In the genomic region with DNA sequence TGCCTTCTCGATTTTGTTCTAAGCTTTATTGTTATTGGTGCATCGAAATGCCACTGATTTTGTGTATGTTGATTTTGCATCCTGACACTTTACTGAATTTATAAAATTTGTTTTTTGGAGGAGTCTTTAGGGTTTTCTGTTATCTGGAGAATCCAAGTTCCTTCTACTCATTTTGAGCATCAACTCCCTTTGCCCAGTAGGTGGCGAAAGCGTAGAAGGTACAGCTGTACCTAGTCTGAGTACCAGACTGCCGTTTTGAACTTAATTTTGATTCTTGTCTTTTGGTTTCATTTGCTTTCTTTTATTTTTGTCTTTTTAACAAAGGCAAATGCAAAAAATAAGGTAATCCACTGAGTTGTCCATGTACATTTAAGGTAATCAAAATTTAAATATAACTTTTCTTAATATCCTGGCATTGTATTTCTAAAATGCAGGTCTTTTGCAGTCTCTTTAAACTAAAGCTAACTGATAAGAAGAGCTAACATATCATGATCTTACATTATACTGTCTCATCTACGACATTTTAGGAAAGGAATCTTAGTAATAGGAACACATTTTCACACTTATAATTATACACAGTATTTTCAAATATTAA, we compare ENCODE assay signal across 8 cellular contexts.
DNase-seq lines count a peak whose midpoint lies in the region; ATAC-seq and TF ChIP-seq lines count a peak whose summit lies in the region.

No MANE protein-coding gene starts in this region.

- ATAC-seq in heart left ventricle (peak in 2 of 4 donors; percentile 51 to 69), Right ventricle myocardium inferior (no peak), GM23338 (peak; percentile 74), GM19328 (IDR thresholded peaks at IDR 0.05; ENCODE audit: unreplicated experiment) (no peak)

- peak; percentile 49 to 78 (median 64) for TF ChIP-seq CTCF in heart left ventricle (IDR thresholded peaks at IDR 0.05)
- TF ChIP-seq CTCF in GM23338 (conservative IDR thresholded peaks at IDR 0.05; ENCODE audit: low read depth in 2 of 2): peak; percentile 86 to 92
- TF ChIP-seq CTCF in epithelial cell of proximal tubule (conservative IDR thresholded peaks at IDR 0.05; ENCODE audit: low read depth, low read length): peak; percentile 94
- TF ChIP-seq CTCF in nephron progenitor cell (IDR thresholded peaks at IDR 0.05): peak; percentile 84

- H3K9me3 ChIP-seq in heart left ventricle: no peaks in the 10 kb centered on the region
- no peaks in the 10 kb centered on the region for H3K9me3 ChIP-seq in MG63

- H3K79me2 ChIP-seq in GM23338 (replicated peaks; ENCODE audit: insufficient read depth): no peaks in the 10 kb centered on the region

- H3K27ac ChIP-seq in heart left ventricle: no peak overlapping the region
- H3K27ac ChIP-seq in GM23338 (ENCODE audit: low read depth): no peak overlapping the region

- H2AFZ ChIP-seq in GM23338: no peak overlapping the region

- intact Hi-C loops in heart left ventricle (cut with DNase I) (loop anchor here in 7 of 10 donors (2.0 to 10.0 kb wide), 4 partner anchors 469 to 1135 kb away; a partner anchor contains a TSS), Right ventricle myocardium inferior (cut with DNase I) (loop anchor here (5.0 to 10.0 kb wide), 2 partner anchors 643 to 1135 kb away; no protein-coding TSS in a partner anchor)

- H3K36me3 ChIP-seq in heart left ventricle (no peaks in the 10 kb centered on the region), GM23338 (ENCODE audit: insufficient read depth) (no peaks in the 10 kb centered on the region), MG63 (no peaks in the 10 kb centered on the region)

- H3K27me3 Mint-ChIP-seq in GM23338 (ENCODE audit: insufficient read depth, low read depth, poor library complexity): peaks cover 6% of the 10 kb centered on the region
- H3K27me3 Mint-ChIP-seq in nephron progenitor cell (ENCODE audit: low read depth, poor library complexity): peaks cover 2% of the 10 kb centered on the region

- no peak overlapping the region for H3K27ac Mint-ChIP-seq in GM23338
- H3K27ac Mint-ChIP-seq in nephron progenitor cell: no peak overlapping the region

- no peak for TF ChIP-seq POLR2A in heart left ventricle (IDR thresholded peaks at IDR 0.05)

- H3K9me3 Mint-ChIP-seq in GM23338 (no peaks in the 10 kb centered on the region), nephron progenitor cell (no peaks in the 10 kb centered on the region)

- 4 to 8% (median 7%) methylated on average over 6 of the region's 6 CpGs for WGBS in heart left ventricle, 4 donors

- H3F3A ChIP-seq in GM23338 (replicated peaks; ENCODE audit: low read depth): no peaks in the 10 kb centered on the region

- DNase-seq in heart left ventricle: peak in 2 of 5 donors; percentile 25 to 29
- no peak for DNase-seq in Right ventricle myocardium inferior (ENCODE audit: missing footprints)
- DNase-seq in GM23338 (ENCODE audit: low spot score): peak; percentile 86
- peak; percentile 19 for DNase-seq in MG63
- peak; percentile 64 for DNase-seq in SKM-1 (lab: John Stamatoyannopoulos, UW; ENCODE audit: unreplicated experiment)
- DNase-seq in epithelial cell of proximal tubule (ENCODE audit: low read depth): no peak
- peak; percentile 55 for DNase-seq in nephron progenitor cell

- H3K4me1 Mint-ChIP-seq in GM23338 (peaks cover 13% of the 10 kb centered on the region), nephron progenitor cell (peaks cover 2% of the 10 kb centered on the region)

- H3K4me2 ChIP-seq in GM23338: no peak overlapping the region

- H3K4me1 ChIP-seq in heart left ventricle: no peaks in the 10 kb centered on the region
- H3K4me1 ChIP-seq in GM23338 (ENCODE audit: insufficient read depth): peaks cover 8% of the 10 kb centered on the region

- H3K4me3 Mint-ChIP-seq in GM23338 (no peak overlapping the region), nephron progenitor cell (no peak overlapping the region)

- H3K36me3 Mint-ChIP-seq in GM23338 (ENCODE audit: low read depth) (no peaks in the 10 kb centered on the region), nephron progenitor cell (ENCODE audit: low read depth) (no peaks in the 10 kb centered on the region)

- peaks cover 0 to 19% (median 3%) of the 10 kb centered on the region in 9 donors for H3K27me3 ChIP-seq in heart left ventricle
- no peaks in the 10 kb centered on the region for H3K27me3 ChIP-seq in GM23338 (ENCODE audit: insufficient read depth)
- H3K27me3 ChIP-seq in MG63: no peaks in the 10 kb centered on the region

- H3K4me3 ChIP-seq in heart left ventricle: no peak overlapping the region
- H3K4me3 ChIP-seq in GM23338: no peak overlapping the region
- no peak overlapping the region for H3K4me3 ChIP-seq in MG63
- no peak overlapping the region for H3K4me3 ChIP-seq in epithelial cell of proximal tubule (ENCODE audit: low read depth, low read length)

- H4K20me1 ChIP-seq in GM23338 (replicated peaks; ENCODE audit: insufficient read depth): no peaks in the 10 kb centered on the region

- no peaks in the 10 kb centered on the region for H3K9me2 ChIP-seq in GM23338 (ENCODE audit: insufficient read depth)

TF ChIP-seq in GM23338, 12 proteins besides CTCF, POLR2A, EP300 and RAD21 (continues in another document):
- TF ChIP-seq POLR2AphosphoS5 (IDR thresholded peaks at IDR 0.05; ENCODE audit: low read depth) (no peak), CREB1 (CRISPR knock-in tag; IDR thresholded peaks at IDR 0.05; ENCODE audit: low read depth) (no peak), NANOG (IDR thresholded peaks at IDR 0.05; ENCODE audit: borderline replicate concordance) (no peak), STAT1 (IDR thresholded peaks at IDR 0.05; ENCODE audit: unreplicated experiment) (no peak), EZH2 (IDR thresholded peaks at IDR 0.05; ENCODE audit: low read depth, unreplicated experiment) (no peak), EZH2phosphoT487 (IDR thresholded peaks at IDR 0.05; ENCODE audit: unreplicated experiment) (no peak), ZNF114 (CRISPR knock-in tag; IDR thresholded peaks at IDR 0.05) (no peak)
- TF ChIP-seq, protein P1, sequence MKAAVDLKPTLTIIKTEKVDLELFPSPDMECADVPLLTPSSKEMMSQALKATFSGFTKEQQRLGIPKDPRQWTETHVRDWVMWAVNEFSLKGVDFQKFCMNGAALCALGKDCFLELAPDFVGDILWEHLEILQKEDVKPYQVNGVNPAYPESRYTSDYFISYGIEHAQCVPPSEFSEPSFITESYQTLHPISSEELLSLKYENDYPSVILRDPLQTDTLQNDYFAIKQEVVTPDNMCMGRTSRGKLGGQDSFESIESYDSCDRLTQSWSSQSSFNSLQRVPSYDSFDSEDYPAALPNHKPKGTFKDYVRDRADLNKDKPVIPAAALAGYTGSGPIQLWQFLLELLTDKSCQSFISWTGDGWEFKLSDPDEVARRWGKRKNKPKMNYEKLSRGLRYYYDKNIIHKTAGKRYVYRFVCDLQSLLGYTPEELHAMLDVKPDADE (IDR thresholded peaks at IDR 0.05): no peak

Comparison
In these comparisons a context has a peak if more than half of its experiments do, and no peak if none do; other contexts are left out.
1. DNase-seq: peak in GM23338 (single experiment), MG63 (single experiment), SKM-1 (single experiment) and nephron progenitor cell (single experiment); none in Right ventricle myocardium inferior (single experiment) and epithelial cell of proximal tubule (single experiment).
2. Peak in every context shown above with its lines, with median percentiles within 50 percentile points of each other: CTCF ChIP-seq.